Comparison of ENCODE assay signal across 15 cellular contexts in genomic region chr2:95315801-95316411, GRCh38. TPM values are rescaled to one million over a fixed set of nuclear protein-coding genes. Genes with fewer than 3 reads are reported as not detected.
DNase-seq lines count a peak whose midpoint lies in the region; ATAC-seq and TF ChIP-seq lines count a peak whose summit lies in the region.
"Had no signal": no experiment of that assay in that cellular context is flagged by ENCODE, and none has a peak within 500 bp of the region (broad histone marks: within the 10 kb centered on the region; RNA-seq: fewer than 3 reads in every experiment).

No MANE protein-coding gene starts in this region.

- no peak for ATAC-seq in GM18517 (IDR thresholded peaks at IDR 0.05; ENCODE audit: unreplicated experiment)
- no peak for ATAC-seq in sciatic nerve
- no peak for ATAC-seq in GM18909 (IDR thresholded peaks at IDR 0.05; ENCODE audit: poor library complexity, unreplicated experiment)
- ATAC-seq: activated CD4-positive, CD25-positive, alpha-beta regulatory T cell treated with anti-CD3 and anti-CD28 coated beads, Interleukin-2, amount 50 U/mL, for 24 hours; natural killer cell had no signal

- H3K4ac ChIP-seq in mesendoderm (ENCODE audit: low read depth, low read length), result no peak overlapping the region

- H4K5ac ChIP-seq in mesendoderm (ENCODE audit: low read length), result no peak overlapping the region

- no peak overlapping the region for H2BK15ac ChIP-seq in mesendoderm (replicated peaks; ENCODE audit: low read depth)

- H2BK120ac ChIP-seq in mesendoderm (ENCODE audit: low read depth, low read length), result no peak overlapping the region

- no peak overlapping the region for H3K23ac ChIP-seq in mesendoderm (ENCODE audit: low read length)

- no peaks in the 10 kb centered on the region for H3K27me3 ChIP-seq in mesendoderm (ENCODE audit: insufficient read depth, low read length, poor library complexity)
- H3K27me3 ChIP-seq: upper lobe of left lung had no signal

- peak overlapping the region; percentile 60; the same call in 1 of the 2 replicates for H3K27ac Mint-ChIP-seq in HFFc6
- H3K27ac Mint-ChIP-seq: natural killer cell had no signal

- peak; percentile 100 for DNase-seq in ACHN
- peak; percentile 71 for DNase-seq in HFFc6
- DNase-seq in astrocyte of the cerebellum (ENCODE audit: low read depth), result peak; percentile 82
- DNase-seq in hepatic stellate cell (ENCODE audit: low spot score), result peak; percentile 31
- no peak for DNase-seq in sciatic nerve (ENCODE audit: low spot score)
- DNase-seq in mesendoderm, result no peak
- DNase-seq: natural killer cell; SIG-M5; stimulated activated CD4-positive, alpha-beta T cell treated with anti-CD3 and anti-CD28 coated beads, Interleukin-12 subunit alpha, Interleukin-12 subunit beta, amount 100 ng/mL, for 4 hours had no signal

- no peak for TF ChIP-seq CTCF in HFFc6 (IDR thresholded peaks at IDR 0.05)
- TF ChIP-seq CTCF in astrocyte of the cerebellum (IDR thresholded peaks at IDR 0.05; ENCODE audit: low read depth, low read length, missing control alignments), result no peak

- peaks cover 10% of the 10 kb centered on the region for H3K27me3 Mint-ChIP-seq in HFFc6 (ENCODE audit: insufficient read depth)

- no peak overlapping the region for H3K27ac ChIP-seq in mesendoderm (ENCODE audit: low read depth, low read length)
- H3K27ac ChIP-seq: esophagus muscularis mucosa, upper lobe of left lung had no signal

- no peaks in the 10 kb centered on the region for H3K79me1 ChIP-seq in mesendoderm (ENCODE audit: low read length)

- no peaks in the 10 kb centered on the region for H3K36me3 ChIP-seq in mesendoderm (ENCODE audit: control insufficient read depth, insufficient read depth, low read length)
- H3K36me3 ChIP-seq: esophagus muscularis mucosa, upper lobe of left lung had no signal

- WGBS in mesendoderm (ENCODE audit: extremely low coverage, insufficient coverage, low lambda C conversion rate), result no CpG with 5 or more reads among the region's 19 CpGs

- no peak overlapping the region for H2BK5ac ChIP-seq in mesendoderm (ENCODE audit: low read length)

- no peaks in the 10 kb centered on the region for H3K4me1 ChIP-seq in mesendoderm (ENCODE audit: control insufficient read depth, low read depth, low read length)
- H3K4me1 ChIP-seq: esophagus muscularis mucosa, upper lobe of left lung had no signal

- H4K8ac ChIP-seq in mesendoderm (ENCODE audit: low read depth, low read length), result no peak overlapping the region

- peak overlapping the region; percentile 53 for H3K4me3 Mint-ChIP-seq in HFFc6
- H3K4me3 Mint-ChIP-seq: brain, natural killer cell had no signal

- H3K36me3 Mint-ChIP-seq in HFFc6 (ENCODE audit: low read depth), result no peaks in the 10 kb centered on the region
- H3K36me3 Mint-ChIP-seq: brain, natural killer cell had no signal

- no peak overlapping the region for H3K56ac ChIP-seq in mesendoderm (ENCODE audit: low read length)

- no peak overlapping the region for H2AK5ac ChIP-seq in mesendoderm (ENCODE audit: low read length)

- peaks cover 30% of the 10 kb centered on the region for H3K4me1 Mint-ChIP-seq in HFFc6 (ENCODE audit: low read depth)
- H3K4me1 Mint-ChIP-seq: natural killer cell had no signal

- H3K18ac ChIP-seq in mesendoderm (ENCODE audit: low read length), result no peak overlapping the region

- no peaks in the 10 kb centered on the region for H3K9me3 Mint-ChIP-seq in HFFc6
- H3K9me3 Mint-ChIP-seq: natural killer cell had no signal

- no peak overlapping the region for H3K4me2 ChIP-seq in mesendoderm (ENCODE audit: low read length)

- H3K4me3 ChIP-seq in astrocyte of the cerebellum (ENCODE audit: low read depth, low read length), result no peak overlapping the region
- no peak overlapping the region for H3K4me3 ChIP-seq in mesendoderm (ENCODE audit: low read length)
- H3K4me3 ChIP-seq: esophagus muscularis mucosa, upper lobe of left lung had no signal

- intact Hi-C loops in sciatic nerve (cut with DNase I), result no loop called here

- H3K9ac ChIP-seq in mesendoderm (ENCODE audit: low read length), result no peak overlapping the region

- no peaks in the 10 kb centered on the region for H3K79me2 ChIP-seq in mesendoderm (ENCODE audit: control insufficient read depth, insufficient read depth, low read length)

- in situ Hi-C loops in ACHN (cut with HindIII; ENCODE audit: low pct_ligation_motif_present, low pct_unique_long_range_greater_than_20kb, low sequenced_read_pairs) (no loop called here), astrocyte of the cerebellum (cut with HindIII; ENCODE audit: low sequenced_read_pairs) (no loop called here)

RNA-seq across cellular contexts. Expression of gene KCNIP3, which starts 18.8 kb away (rescaled TPM):
- total RNA-seq in HFFc6 (2021; fragmentation: NEBNext Ultra II Directional; extraction: Animal tissue kit (Norgen Biotek cat#: 25700)), result 1 to 10 TPM in 2 of 6 experiments, under 1 TPM in 4; 0.56 to 2.4 (median 0.67) TPM
- 13.9 TPM for total RNA-seq in sciatic nerve
- 0.37 TPM for polyA plus RNA-seq in mesendoderm (2013, experiment 1 of 2)
- polyA plus RNA-seq in mesendoderm (2013, experiment 2 of 2), result 0.52 TPM

RNA-seq across cellular contexts. Expression of gene PROM2, which starts 41.7 kb away (rescaled TPM):
- total RNA-seq in HFFc6 (2021; fragmentation: NEBNext Ultra II Directional; extraction: Animal tissue kit (Norgen Biotek cat#: 25700)), result under 1 TPM in 5 of 6 experiments, not detected in 1; 0.12 to 0.68 (median 0.35) TPM
- 3.0 TPM for total RNA-seq in sciatic nerve
- polyA plus RNA-seq in mesendoderm (2013, experiment 1 of 2), result 2.9 TPM
- 3.7 TPM for polyA plus RNA-seq in mesendoderm (2013, experiment 2 of 2)

Comparison
In these comparisons a context has a peak if more than half of its experiments do, and no peak if none do; other contexts are left out.
1. DNase-seq: peak in ACHN (single experiment), HFFc6 (single experiment), astrocyte of the cerebellum (single experiment) and hepatic stellate cell (single experiment); none in sciatic nerve (single experiment) and mesendoderm (single experiment).